Comparison of ENCODE assay signal across 18 cellular contexts in the genomic region with DNA sequence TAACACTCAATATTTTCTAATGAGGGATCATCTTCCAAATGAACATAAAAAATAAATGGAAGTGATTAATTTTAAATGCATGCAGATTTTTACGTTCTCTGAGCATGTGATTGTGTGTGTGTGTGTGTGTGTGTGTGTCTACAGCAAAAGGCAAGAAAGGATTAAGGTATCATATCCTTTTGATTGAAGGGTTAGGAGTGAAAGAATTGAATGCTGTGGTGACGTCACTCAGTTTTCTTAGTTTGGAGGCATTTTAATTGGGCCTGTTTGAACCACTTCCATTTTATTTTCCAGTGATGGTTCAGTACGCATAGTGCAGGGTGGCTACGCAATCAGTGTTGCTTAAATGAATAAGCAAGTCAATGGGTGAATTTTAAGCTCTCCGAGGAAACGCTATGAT. TPM values are rescaled to one million over a fixed set of nuclear protein-coding genes. Genes with fewer than 3 reads are reported as not detected.
DNase-seq lines count a peak whose midpoint lies in the region; ATAC-seq and TF ChIP-seq lines count a peak whose summit lies in the region.
"Had no signal": no experiment of that assay in that cellular context is flagged by ENCODE, and none has a peak within 500 bp of the region (broad histone marks: within the 10 kb centered on the region; RNA-seq: fewer than 3 reads in every experiment).

No MANE protein-coding gene starts in this region.

- CTCF ChIA-PET in PC-9 (lab: Charles Lee): no interaction called here

- peak overlapping the region; percentile 75; the same call in 1 of the 2 replicates for H3K4me3 ChIP-seq in PC-9
- H3K4me3 ChIP-seq in endodermal cell (ENCODE audit: low read length): peak overlapping the region; percentile 64
- H3K4me3 ChIP-seq in lower lobe of right lung: peak overlapping the region; percentile 25
- H3K4me3 ChIP-seq in thyroid gland (replicated peaks in 1 of 3): peak overlapping the region in 2 of 3 donors; percentile 15
- H3K4me3 ChIP-seq: BLaER1 treated with 17β-estradiol and CSF1 and Interleukin-3, amounts not matched to agents 10 nM and 100 nM; SK-N-MC had no signal

- WGBS in endodermal cell (ENCODE audit: insufficient coverage in 1 of 2, insufficient read length in 1 of 2), 2 experiments: 90 to 96% methylated on average over 6 of the region's 6 CpGs
- WGBS in thyroid gland, 2 donors: 85 to 87% methylated on average over 6 of the region's 6 CpGs

- peaks cover 45% of the 10 kb centered on the region for H3K4me1 Mint-ChIP-seq in endodermal cell
- H3K4me1 Mint-ChIP-seq: activated CD4-positive, alpha-beta T cell treated with anti-CD3 and anti-CD28 coated beads, Interleukin-2, amount 10 ng/mL, durations not matched to agents 7 days and 5 days had no signal

- H3K36me3 Mint-ChIP-seq in endodermal cell (ENCODE audit: low read depth): peaks cover 3% of the 10 kb centered on the region

- no peak overlapping the region for H3K9ac ChIP-seq in endodermal cell (ENCODE audit: extremely low read depth, low read length, poor library complexity, severe bottlenecking)
- H3K9ac ChIP-seq: BLaER1 treated with 17β-estradiol and CSF1 and Interleukin-3, amounts not matched to agents 10 nM and 100 nM had no signal

- peak overlapping the region; percentile 93 for H3K4me2 ChIP-seq in PC-9
- H3K4me2 ChIP-seq: BLaER1 treated with 17β-estradiol and CSF1 and Interleukin-3, amounts not matched to agents 10 nM and 100 nM had no signal

- H2AFZ ChIP-seq in PC-9: no peak overlapping the region

- no peaks in the 10 kb centered on the region for H3K9me2 ChIP-seq in PC-9 (ENCODE audit: insufficient read depth)

- DNase-seq in PC-9 (no peak), endodermal cell (no peak), lower lobe of right lung (no peak), thyroid gland (no peak), midbrain (lab: John Stamatoyannopoulos, UW) (no peak), cerebellum (ENCODE audit: low spot score) (no peak)
- DNase-seq: activated CD4-positive, alpha-beta T cell treated with anti-CD3 and anti-CD28 coated beads, Interleukin-2, amount 10 ng/mL, durations not matched to agents 7 days and 5 days; activated naive CD4-positive, alpha-beta T cell treated with anti-CD3 and anti-CD28 coated beads, Interleukin-2, amount 50 U/mL, for 16 hours; activated T-cell treated with anti-CD3 and anti-CD28 coated beads for 4 hours; NCI-H1436 treated with DMSO at 0.1 percent for 48 hours; stimulated activated CD4-positive, alpha-beta T cell treated with anti-CD3 and anti-CD28 coated beads, Interleukin-2, amount 100 ng/mL, for 48 hours had no signal

- no peak overlapping the region for H3K27ac Mint-ChIP-seq in endodermal cell
- H3K27ac Mint-ChIP-seq: activated CD4-positive, alpha-beta T cell treated with anti-CD3 and anti-CD28 coated beads, Interleukin-2, amount 10 ng/mL, durations not matched to agents 7 days and 5 days had no signal

- H3K27me3 ChIP-seq in PC-9 (ENCODE audit: insufficient read depth, low read depth) (no peaks in the 10 kb centered on the region), endodermal cell (ENCODE audit: control insufficient read depth, insufficient read depth, low read length, poor library complexity, severe bottlenecking) (no peaks in the 10 kb centered on the region), lower lobe of right lung (ENCODE audit: low read depth) (no peaks in the 10 kb centered on the region), thyroid gland (no peaks in the 10 kb centered on the region)
- H3K27me3 ChIP-seq: BLaER1 treated with 17β-estradiol and CSF1 and Interleukin-3, amounts not matched to agents 10 nM and 100 nM had no signal

- no peaks in the 10 kb centered on the region for H3K9me3 ChIP-seq in PC-9 (ENCODE audit: insufficient read depth, low read depth)
- no peaks in the 10 kb centered on the region for H3K9me3 ChIP-seq in endodermal cell (ENCODE audit: control insufficient read depth, low read length)
- no peaks in the 10 kb centered on the region for H3K9me3 ChIP-seq in lower lobe of right lung
- H3K9me3 ChIP-seq in thyroid gland: no peaks in the 10 kb centered on the region
- H3K9me3 ChIP-seq: BLaER1 treated with 17β-estradiol and CSF1 and Interleukin-3, amounts not matched to agents 10 nM and 100 nM; thoracic aorta had no signal

- no peaks in the 10 kb centered on the region for H4K20me1 ChIP-seq in PC-9 (ENCODE audit: insufficient read depth)
- H4K20me1 ChIP-seq: BLaER1 treated with 17β-estradiol and CSF1 and Interleukin-3, amounts not matched to agents 10 nM and 100 nM had no signal

- H3K27ac ChIP-seq in PC-9 (peak overlapping the region; percentile 90), endodermal cell (ENCODE audit: low read depth, low read length) (no peak overlapping the region), lower lobe of right lung (peak overlapping the region; percentile 51), thyroid gland (peak overlapping the region; percentile 97 to 100 (median 99))
- H3K27ac ChIP-seq: BLaER1 treated with 17β-estradiol and CSF1 and Interleukin-3, amounts not matched to agents 10 nM and 100 nM; dorsolateral prefrontal cortex; SK-N-MC had no signal

- no peak for TF ChIP-seq POLR2A in thyroid gland (IDR thresholded peaks at IDR 0.05)

- intact Hi-C loops in PC-9 (cut with micrococcal nuclease; ENCODE audit: unreplicated experiment) (no loop called here), lower lobe of right lung (cut with DNase I) (no loop called here), thyroid gland (cut with DNase I) (no loop called here)

- no TSS peak for BruUV-seq in PC-9 (replicated peaks; lab: Mats Ljungman, UMichigan)

- POLR2A ChIA-PET in PC-9 (lab: Charles Lee; ENCODE audit: unreplicated experiment): interaction anchor here (0.6 kb wide), 1 partner anchor 14 kb away, joined by 3 read pairs; no protein-coding TSS in a partner anchor

- H3K4me3 Mint-ChIP-seq in endodermal cell: peak overlapping the region; percentile 46
- H3K4me3 Mint-ChIP-seq: activated CD4-positive, alpha-beta T cell treated with anti-CD3 and anti-CD28 coated beads, Interleukin-2, amount 10 ng/mL, durations not matched to agents 7 days and 5 days had no signal

- H3K9me3 Mint-ChIP-seq in endodermal cell: no peaks in the 10 kb centered on the region
- H3K9me3 Mint-ChIP-seq: activated CD4-positive, alpha-beta T cell treated with anti-CD3 and anti-CD28 coated beads, Interleukin-2, amount 10 ng/mL, durations not matched to agents 7 days and 5 days; H9; nephron had no signal

- no peaks in the 10 kb centered on the region for H3K27me3 Mint-ChIP-seq in endodermal cell (ENCODE audit: insufficient read depth)

- peaks cover 12% of the 10 kb centered on the region for H3F3A ChIP-seq in PC-9 (ENCODE audit: insufficient read depth, low read depth)

- H3K36me3 ChIP-seq in PC-9 (ENCODE audit: low read depth) (no peaks in the 10 kb centered on the region), endodermal cell (ENCODE audit: control insufficient read depth, insufficient read depth, low read length) (no peaks in the 10 kb centered on the region), lower lobe of right lung (no peaks in the 10 kb centered on the region), thyroid gland (no peaks in the 10 kb centered on the region)
- H3K36me3 ChIP-seq: BLaER1 treated with 17β-estradiol and CSF1 and Interleukin-3, amounts not matched to agents 10 nM and 100 nM; thoracic aorta had no signal

- no peaks in the 10 kb centered on the region for H3K79me2 ChIP-seq in PC-9 (ENCODE audit: low read depth)

- H3K4me1 ChIP-seq in PC-9 (replicated peaks; ENCODE audit: insufficient read depth) (peaks cover 8% of the 10 kb centered on the region), endodermal cell (ENCODE audit: control insufficient read depth, insufficient read depth, low read length) (peaks cover 10% of the 10 kb centered on the region), lower lobe of right lung (peaks cover 17% of the 10 kb centered on the region), thyroid gland (peaks cover 19 to 32% of the 10 kb centered on the region in 2 donors)
- H3K4me1 ChIP-seq: BLaER1 treated with 17β-estradiol and CSF1 and Interleukin-3, amounts not matched to agents 10 nM and 100 nM had no signal

- TF ChIP-seq CTCF in PC-9 (conservative IDR thresholded peaks at IDR 0.05) (no peak), endodermal cell (conservative IDR thresholded peaks at IDR 0.05) (no peak), lower lobe of right lung (IDR thresholded peaks at IDR 0.05) (no peak), thyroid gland (IDR thresholded peaks at IDR 0.05) (no peak)

- ATAC-seq in lower lobe of right lung (no peak), GM19023 (IDR thresholded peaks at IDR 0.05; ENCODE audit: unreplicated experiment) (no peak)

RNA-seq across cellular contexts. Expression of a gene that starts 31.2 kb away (rescaled TPM):
- total RNA-seq in PC-9 (2021) (15.8 and 19.6 TPM in 2 replicates), endodermal cell (10 to 100 TPM; 24.5 to 34.1 TPM), lower lobe of right lung (141 TPM), thyroid gland (100 to 1,000 TPM in 3 of 4 donors, 10 to 100 TPM in 1; 95.9 to 122 (median 114) TPM), cerebellum (27.0 TPM)
- 46.1 TPM for polyA plus RNA-seq in endodermal cell (2013, experiment 1 of 2)
- polyA plus RNA-seq in endodermal cell (2013, experiment 2 of 2): 37.0 TPM
- total RNA-seq: activated CD4-positive, alpha-beta T cell treated with anti-CD3 and anti-CD28 coated beads, Interleukin-2, amount 10 ng/mL, durations not matched to agents 7 days and 5 days had no signal

RNA-seq across cellular contexts. Expression of a gene that starts 45.2 kb away (rescaled TPM):
- total RNA-seq in PC-9 (2021): 26.8 and 32.4 TPM in 2 replicates
- 10 to 100 TPM; 55.3 to 69.7 TPM for total RNA-seq in endodermal cell
- polyA plus RNA-seq in endodermal cell (2013, experiment 1 of 2): 79.2 TPM
- 76.0 TPM for polyA plus RNA-seq in endodermal cell (2013, experiment 2 of 2)
- total RNA-seq in lower lobe of right lung: 37.1 TPM
- total RNA-seq in thyroid gland: 100 to 1,000 TPM in 2 of 4 donors, 10 to 100 TPM in 2; 73.1 to 133 (median 111) TPM
- 41.6 TPM for total RNA-seq in cerebellum

Comparison
In these comparisons a context has a peak if more than half of its experiments do, and no peak if none do; other contexts are left out.
1. H3K4me3 ChIP-seq: peak in every context shown above with its lines; median percentile 75 in PC-9; 64 in endodermal cell; 25 in lower lobe of right lung; 15 in thyroid gland.